10 cellular contexts compared by ENCODE assay signal in genomic region chr6:111668410-111668809, GRCh38.
DNase-seq lines count a peak whose midpoint lies in the region; ATAC-seq and TF ChIP-seq lines count a peak whose summit lies in the region.
"Had no signal": no experiment of that assay in that cellular context is flagged by ENCODE, and none has a peak within 500 bp of the region (broad histone marks: within the 10 kb centered on the region; RNA-seq: fewer than 3 reads in every experiment).

No MANE protein-coding gene starts in this region.

- no peak overlapping the region for H3K4me3 ChIP-seq in vagina
- no peak overlapping the region for H3K4me3 ChIP-seq in effector memory CD4-positive, alpha-beta T cell (ENCODE audit: insufficient read depth, low read depth, low read length, poor library complexity, severe bottlenecking)
- H3K4me3 ChIP-seq: MG63 had no signal

- no peak overlapping the region for H3K4me3 Mint-ChIP-seq in central memory CD8-positive, alpha-beta T cell

- H3K4me1 ChIP-seq in vagina, result peaks cover 40% of the 10 kb centered on the region
- H3K4me1 ChIP-seq in effector memory CD4-positive, alpha-beta T cell (ENCODE audit: control insufficient read depth, insufficient read depth, low read length, poor library complexity, severe bottlenecking), result no peaks in the 10 kb centered on the region

- no peak for DNase-seq in Right ventricle myocardium inferior (ENCODE audit: missing footprints)
- no peak for DNase-seq in cardiac septum (ENCODE audit: low spot score)
- no peak for DNase-seq in central memory CD8-positive, alpha-beta T cell (ENCODE audit: low spot score in 2 of 2)
- no peak for DNase-seq in left lobe of liver (ENCODE audit: low spot score)
- no peak for DNase-seq in vagina (ENCODE audit: extremely low spot score in 2 of 2)
- DNase-seq in erythroblast (lab: John Stamatoyannopoulos, UW), result no peak
- DNase-seq in effector memory CD4-positive, alpha-beta T cell, result no peak
- DNase-seq: MG63; stimulated activated CD4-positive, alpha-beta T cell treated with anti-CD3 and anti-CD28 coated beads, Interleukin-4, amount 100 ng/mL, for 4 hours had no signal

- TF ChIP-seq POLR2A in vagina (IDR thresholded peaks at IDR 0.05), result no peak
- no peak for TF ChIP-seq POLR2A in erythroblast (IDR thresholded peaks at IDR 0.05; ENCODE audit: low read length)

- H3K27me3 ChIP-seq in vagina, result no peaks in the 10 kb centered on the region
- H3K27me3 ChIP-seq in effector memory CD4-positive, alpha-beta T cell (replicated peaks; ENCODE audit: control insufficient read depth, insufficient read depth, low read length, poor library complexity, severe bottlenecking), result no peaks in the 10 kb centered on the region
- H3K27me3 ChIP-seq: MG63 had no signal

- peaks cover 14% of the 10 kb centered on the region for H3K4me1 Mint-ChIP-seq in central memory CD8-positive, alpha-beta T cell

- H3K9me3 ChIP-seq in vagina, result no peaks in the 10 kb centered on the region
- H3K9me3 ChIP-seq in effector memory CD4-positive, alpha-beta T cell (ENCODE audit: control insufficient read depth, low read length), result no peaks in the 10 kb centered on the region
- H3K9me3 ChIP-seq: MG63 had no signal

- H3K27ac Mint-ChIP-seq in central memory CD8-positive, alpha-beta T cell (ENCODE audit: low read depth), result peak overlapping the region; percentile 88

- no peaks in the 10 kb centered on the region for H3K9me3 Mint-ChIP-seq in central memory CD8-positive, alpha-beta T cell

- TF ChIP-seq CTCF in vagina (IDR thresholded peaks at IDR 0.05), result no peak

- no peaks in the 10 kb centered on the region for H3K27me3 Mint-ChIP-seq in central memory CD8-positive, alpha-beta T cell

- H3K27ac ChIP-seq in vagina, result peak overlapping the region; percentile 65
- no peak overlapping the region for H3K27ac ChIP-seq in effector memory CD4-positive, alpha-beta T cell (ENCODE audit: insufficient read depth, low read length, poor library complexity, severe bottlenecking)

- H3K36me3 ChIP-seq in vagina, result peaks cover 0 to 3% of the 10 kb centered on the region in 2 donors
- peaks cover 79% of the 10 kb centered on the region for H3K36me3 ChIP-seq in effector memory CD4-positive, alpha-beta T cell (ENCODE audit: control insufficient read depth, insufficient read depth, low read length)
- H3K36me3 ChIP-seq: MG63 had no signal

- peak; percentile 42 for ATAC-seq in Right ventricle myocardium inferior
- no peak for ATAC-seq in central memory CD8-positive, alpha-beta T cell (replicated peaks; ENCODE audit: extremely low read depth, poor library complexity, severe bottlenecking)
- peak; percentile 6 for ATAC-seq in left lobe of liver
- no peak for ATAC-seq in GM19035 (IDR thresholded peaks at IDR 0.05; ENCODE audit: unreplicated experiment)

- peaks cover 85% of the 10 kb centered on the region for H3K36me3 Mint-ChIP-seq in central memory CD8-positive, alpha-beta T cell (ENCODE audit: insufficient read depth)

- intact Hi-C loops in Right ventricle myocardium inferior (cut with DNase I) (no loop called here), cardiac septum (cut with DNase I) (no loop called here), vagina (cut with DNase I) (no loop called here)

Comparison
In these comparisons a context has a peak if more than half of its experiments do, and no peak if none do; other contexts are left out.
1. ATAC-seq: peak in Right ventricle myocardium inferior (single experiment) and left lobe of liver (single experiment); none in central memory CD8-positive, alpha-beta T cell (single experiment) and GM19035 (single experiment).